ENCODE assay signal across 20 cellular contexts in the genomic region with DNA sequence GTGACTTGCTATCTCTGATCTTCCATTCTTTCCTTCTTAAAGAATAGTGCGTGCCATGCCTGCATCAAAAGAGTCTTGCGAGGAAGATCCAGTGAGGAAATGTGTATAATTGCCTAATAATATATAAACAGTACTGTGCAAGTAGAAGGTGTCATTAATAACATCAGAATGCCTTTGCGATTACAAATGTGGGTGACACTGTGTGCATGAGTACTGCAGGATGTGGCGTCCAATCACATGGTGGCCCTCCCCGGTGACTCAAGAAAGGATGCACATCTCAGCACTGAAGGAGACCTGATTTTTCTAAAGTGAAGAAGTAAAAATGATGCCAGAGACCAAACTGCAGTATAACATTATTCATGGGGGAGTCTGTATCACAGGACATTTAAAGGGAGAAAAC.
DNase-seq lines count a peak whose midpoint lies in the region; ATAC-seq and TF ChIP-seq lines count a peak whose summit lies in the region.
"Had no signal": no experiment of that assay in that cellular context is flagged by ENCODE, and none has a peak within 500 bp of the region (broad histone marks: within the 10 kb centered on the region; RNA-seq: fewer than 3 reads in every experiment).

No MANE protein-coding gene starts in this region.

- dilution Hi-C loops in mammary epithelial cell (cut with HindIII; ENCODE audit: low sequenced_read_pairs): no loop called here

- peaks cover 15% of the 10 kb centered on the region for H3K4me1 Mint-ChIP-seq in activated T-cell treated with anti-CD3 and anti-CD28 coated beads, Interleukin-2, amount 50 U/mL, for 72 hours (ENCODE audit: low read depth)
- peaks cover 7 to 13% of the 10 kb centered on the region in 2 donors for H3K4me1 Mint-ChIP-seq in natural killer cell treated with Interleukin-12 subunit alpha and Interleukin-12 subunit beta and Interleukin-15 and Interleukin-18, amount 100 ng/mL, for 72 hours (ENCODE audit: low read depth in 2 of 2)

- H3K9me2 ChIP-seq in PC-3 (replicated peaks; ENCODE audit: low read length): no peaks in the 10 kb centered on the region

- no peak overlapping the region for H3K4me3 ChIP-seq in PC-3 (ENCODE audit: low read length)
- no peak overlapping the region for H3K4me3 ChIP-seq in mammary epithelial cell (replicated peaks in 1 of 3; ENCODE audit: insufficient read depth in 1 of 3, low read depth in 2 of 3, low read length in 3 of 3)
- H3K4me3 ChIP-seq in right lobe of liver: no peak overlapping the region
- H3K4me3 ChIP-seq: A549, coronary artery had no signal

- H3K9me3 ChIP-seq in PC-3 (ENCODE audit: low read length): no peaks in the 10 kb centered on the region
- H3K9me3 ChIP-seq in mammary epithelial cell (replicated peaks; ENCODE audit: insufficient read depth, low read length): no peaks in the 10 kb centered on the region
- no peaks in the 10 kb centered on the region for H3K9me3 ChIP-seq in right lobe of liver
- H3K9me3 ChIP-seq: A549 had no signal

- no peaks in the 10 kb centered on the region for H3K27me3 Mint-ChIP-seq in activated T-cell treated with anti-CD3 and anti-CD28 coated beads, Interleukin-2, amount 50 U/mL, for 72 hours (ENCODE audit: low read depth)
- H3K27me3 Mint-ChIP-seq in natural killer cell treated with Interleukin-12 subunit alpha and Interleukin-12 subunit beta and Interleukin-15 and Interleukin-18, amount 100 ng/mL, for 72 hours: peaks cover 2 to 8% of the 10 kb centered on the region in 2 donors
- H3K27me3 Mint-ChIP-seq: CD4-positive, CD25-positive, alpha-beta regulatory T cell had no signal

- 97% methylated on average over 5 of the region's 5 CpGs for WGBS in mammary epithelial cell (ENCODE audit: low coverage, missing lambda C conversion rate)
- WGBS in right lobe of liver (ENCODE audit: insufficient coverage, low coverage, low lambda C conversion rate, missing lambda C conversion rate): 90% methylated on average over 5 of the region's 5 CpGs

- H3K27ac Mint-ChIP-seq in activated T-cell treated with anti-CD3 and anti-CD28 coated beads, Interleukin-2, amount 50 U/mL, for 72 hours: peak overlapping the region; percentile 34
- no peak overlapping the region for H3K27ac Mint-ChIP-seq in natural killer cell treated with Interleukin-12 subunit alpha and Interleukin-12 subunit beta and Interleukin-15 and Interleukin-18, amount 100 ng/mL, for 72 hours
- H3K27ac Mint-ChIP-seq: activated CD4-positive, alpha-beta T cell treated with anti-CD3 and anti-CD28 coated beads, Interleukin-2, amount 10 ng/mL, durations not matched to agents 24 days and 14 days; immature natural killer cell; mesothelial cell of epicardium had no signal

- H4K20me1 ChIP-seq in PC-3 (ENCODE audit: low read length): no peaks in the 10 kb centered on the region
- no peaks in the 10 kb centered on the region for H4K20me1 ChIP-seq in mammary epithelial cell (ENCODE audit: insufficient read depth, low read length)

- no peaks in the 10 kb centered on the region for H3F3A ChIP-seq in PC-3 (ENCODE audit: low read length, unreplicated experiment)

- H3K27ac ChIP-seq in PC-3 (ENCODE audit: low read length): no peak overlapping the region
- no peak overlapping the region for H3K27ac ChIP-seq in mammary epithelial cell (ENCODE audit: insufficient read depth, low read depth, low read length)
- H3K27ac ChIP-seq in right lobe of liver: no peak overlapping the region
- H3K27ac ChIP-seq: A549, coronary artery had no signal

- TF ChIP-seq CTCF in PC-3 (conservative IDR thresholded peaks at IDR 0.05; ENCODE audit: low read depth, low read length) (no peak), mammary epithelial cell (conservative IDR thresholded peaks at IDR 0.05 in 1 of 2, IDR thresholded peaks at IDR 0.05 in 1 of 2; ENCODE audit: extremely low read depth in 1 of 2, insufficient read depth in 1 of 2, low read depth in 1 of 2, low read length in 2 of 2) (no peak), right lobe of liver (IDR thresholded peaks at IDR 0.05) (no peak)

- peaks cover 0 to 2% of the 10 kb centered on the region in 2 donors for H3K9me3 Mint-ChIP-seq in activated T-cell treated with anti-CD3 and anti-CD28 coated beads, Interleukin-2, amount 50 U/mL, for 72 hours
- no peaks in the 10 kb centered on the region for H3K9me3 Mint-ChIP-seq in natural killer cell treated with Interleukin-12 subunit alpha and Interleukin-12 subunit beta and Interleukin-15 and Interleukin-18, amount 100 ng/mL, for 72 hours
- H3K9me3 Mint-ChIP-seq: activated CD4-positive, alpha-beta T cell treated with anti-CD3 and anti-CD28 coated beads, Interleukin-2, amount 10 ng/mL, durations not matched to agents 24 days and 14 days; activated T-cell treated with anti-CD3 and anti-CD28 coated beads, Interleukin-2, amount 50 U/mL, for 4 hours; immature natural killer cell; mesothelial cell of epicardium had no signal

- intact Hi-C loops in PC-3 (cut with micrococcal nuclease) (no loop called here), mammary epithelial cell (cut with micrococcal nuclease) (no loop called here), right lobe of liver (cut with DNase I) (no loop called here)

- no peaks in the 10 kb centered on the region for H3K36me3 ChIP-seq in PC-3 (ENCODE audit: low read depth, low read length)
- no peaks in the 10 kb centered on the region for H3K36me3 ChIP-seq in mammary epithelial cell (ENCODE audit: insufficient read depth, low read length)
- H3K36me3 ChIP-seq in right lobe of liver: no peaks in the 10 kb centered on the region

- CTCF ChIA-PET in PC-3 (lab: Charles Lee) (no interaction called here), mammary epithelial cell (lab: Charles Lee; ENCODE audit: low non-redundant PET) (no interaction called here)

- H3K36me3 Mint-ChIP-seq in activated T-cell treated with anti-CD3 and anti-CD28 coated beads, Interleukin-2, amount 50 U/mL, for 72 hours (ENCODE audit: insufficient read depth in 2 of 2): no peaks in the 10 kb centered on the region
- no peaks in the 10 kb centered on the region for H3K36me3 Mint-ChIP-seq in natural killer cell treated with Interleukin-12 subunit alpha and Interleukin-12 subunit beta and Interleukin-15 and Interleukin-18, amount 100 ng/mL, for 72 hours
- H3K36me3 Mint-ChIP-seq: mesothelial cell of epicardium had no signal

- BruUV-seq in PC-3 (replicated peaks; lab: Mats Ljungman, UMichigan) (no TSS peak), mammary epithelial cell (replicated peaks; lab: Mats Ljungman, UMichigan) (no TSS peak)

- peak; percentile 6 to 11 for DNase-seq in activated T-cell treated with anti-CD3 and anti-CD28 coated beads, Interleukin-2, amount 50 U/mL, for 72 hours
- DNase-seq in activated T-cell treated with anti-CD3 and anti-CD28 coated beads, Interleukin-2, amount 50 U/mL, for 48 hours: no peak
- DNase-seq in PC-3 (peak; percentile 42), mammary epithelial cell (peak; percentile 6), ecto neural progenitor cell (ENCODE audit: low spot score) (no peak), right lobe of liver (no peak)
- no peak for DNase-seq in natural killer cell treated with Interleukin-12 subunit alpha and Interleukin-12 subunit beta and Interleukin-15 and Interleukin-18, amount 100 ng/mL, for 72 hours (ENCODE audit: low spot score)
- no peak for DNase-seq in central memory CD4-positive, alpha-beta T cell
- DNase-seq: activated CD4-positive, alpha-beta T cell treated with anti-CD3 and anti-CD28 coated beads, Interleukin-2, amount 10 ng/mL, durations not matched to agents 24 days and 14 days; activated T-cell treated with anti-CD3 and anti-CD28 coated beads, Interleukin-2, amount 50 U/mL, for 4 hours; amygdala; DMS79; erythroblast; immature natural killer cell; NCI-H1694; NCI-H446 had no signal

- no peak overlapping the region for H3K9ac ChIP-seq in PC-3 (ENCODE audit: low read length)
- H3K9ac ChIP-seq in mammary epithelial cell (ENCODE audit: insufficient read depth, low read length): no peak overlapping the region

- H3K4me1 ChIP-seq in PC-3 (ENCODE audit: insufficient read depth, low read length) (no peaks in the 10 kb centered on the region), mammary epithelial cell (ENCODE audit: insufficient read depth, low read length) (peaks cover 5% of the 10 kb centered on the region), right lobe of liver (no peaks in the 10 kb centered on the region)
- H3K4me1 ChIP-seq: A549 had no signal

- H3K27me3 ChIP-seq in PC-3 (ENCODE audit: low read length) (no peaks in the 10 kb centered on the region), mammary epithelial cell (ENCODE audit: insufficient read depth, low read length) (no peaks in the 10 kb centered on the region), right lobe of liver (no peaks in the 10 kb centered on the region)

- peak in 1 of 2 donors; percentile 42 for ATAC-seq in activated T-cell treated with anti-CD3 and anti-CD28 coated beads, Interleukin-2, amount 50 U/mL, for 72 hours (replicated peaks in 1 of 2)
- ATAC-seq in PC-3: peak; percentile 54; the same call in 1 of the 2 replicates
- ATAC-seq in natural killer cell treated with Interleukin-12 subunit alpha and Interleukin-12 subunit beta and Interleukin-15 and Interleukin-18, amount 100 ng/mL, for 72 hours: peak; percentile 78 to 88
- ATAC-seq in right lobe of liver: no peak
- ATAC-seq: A549; activated T-cell treated with anti-CD3 and anti-CD28 coated beads, Interleukin-2, amount 50 U/mL, for 4 hours had no signal

- H3K79me2 ChIP-seq in PC-3 (ENCODE audit: low read length) (no peaks in the 10 kb centered on the region), mammary epithelial cell (ENCODE audit: insufficient read depth, low read length) (no peaks in the 10 kb centered on the region)

- H3K4me2 ChIP-seq in PC-3 (ENCODE audit: low read length) (no peak overlapping the region), mammary epithelial cell (ENCODE audit: insufficient read depth, low read depth, low read length) (no peak overlapping the region)
- H3K4me2 ChIP-seq: A549 had no signal

- in situ Hi-C loops in mammary epithelial cell (cut with MboI; ENCODE audit: low sequenced_read_pairs in 2 of 2): no loop called here

- POLR2A ChIA-PET in PC-3 (lab: Charles Lee; ENCODE audit: unreplicated experiment): no interaction called here

- TF ChIP-seq POLR2A in right lobe of liver (IDR thresholded peaks at IDR 0.05): no peak

- H3K4me3 Mint-ChIP-seq in activated T-cell treated with anti-CD3 and anti-CD28 coated beads, Interleukin-2, amount 50 U/mL, for 72 hours: no peak overlapping the region
- no peak overlapping the region for H3K4me3 Mint-ChIP-seq in natural killer cell treated with Interleukin-12 subunit alpha and Interleukin-12 subunit beta and Interleukin-15 and Interleukin-18, amount 100 ng/mL, for 72 hours
- H3K4me3 Mint-ChIP-seq: activated CD4-positive, alpha-beta T cell treated with anti-CD3 and anti-CD28 coated beads, Interleukin-2, amount 10 ng/mL, durations not matched to agents 24 days and 14 days; activated T-cell treated with anti-CD3 and anti-CD28 coated beads, Interleukin-2, amount 50 U/mL, for 4 hours; CD4-positive, CD25-positive, alpha-beta regulatory T cell; immature natural killer cell; mesothelial cell of epicardium had no signal

- H2AFZ ChIP-seq in PC-3 (ENCODE audit: low read length) (no peak overlapping the region), mammary epithelial cell (ENCODE audit: low read depth, low read length) (no peak overlapping the region)

Comparison
In these comparisons a context has a peak if more than half of its experiments do, and no peak if none do; other contexts are left out.
1. DNase-seq: peak in activated T-cell treated with anti-CD3 and anti-CD28 coated beads, Interleukin-2, amount 50 U/mL, for 72 hours (2 of 2), PC-3 (single experiment) and mammary epithelial cell (single experiment); none in activated T-cell treated with anti-CD3 and anti-CD28 coated beads, Interleukin-2, amount 50 U/mL, for 48 hours (0 of 2), natural killer cell treated with Interleukin-12 subunit alpha and Interleukin-12 subunit beta and Interleukin-15 and Interleukin-18, amount 100 ng/mL, for 72 hours (single experiment), central memory CD4-positive, alpha-beta T cell (single experiment), ecto neural progenitor cell (single experiment) and right lobe of liver (0 of 3).
2. ATAC-seq: peak in PC-3 (single experiment) and natural killer cell treated with Interleukin-12 subunit alpha and Interleukin-12 subunit beta and Interleukin-15 and Interleukin-18, amount 100 ng/mL, for 72 hours (2 of 2); none in right lobe of liver (0 of 4).